In the genomic region with DNA sequence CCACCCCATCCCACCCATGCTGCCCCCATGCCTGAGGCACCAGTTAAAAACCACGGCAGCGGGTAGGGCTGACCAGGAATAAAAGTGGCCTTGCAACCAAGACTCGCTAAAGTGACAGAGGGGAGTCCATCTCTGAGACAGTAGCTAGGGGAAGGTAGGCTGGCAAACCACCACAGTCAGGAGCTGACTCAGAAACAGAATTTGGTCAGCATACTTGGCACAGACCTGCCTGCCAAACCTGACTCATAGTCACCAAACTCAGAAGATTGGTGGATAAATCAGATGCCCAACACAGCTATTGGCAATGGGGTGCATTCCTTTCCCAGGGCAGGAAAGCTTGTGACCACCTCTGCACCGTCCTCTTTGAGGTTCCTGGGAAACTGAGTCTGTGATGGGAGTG, we compare ENCODE assay signal across 17 cellular contexts.
DNase-seq lines count a peak whose midpoint lies in the region; ATAC-seq and TF ChIP-seq lines count a peak whose summit lies in the region.
"Had no signal": no experiment of that assay in that cellular context is flagged by ENCODE, and none has a peak within 500 bp of the region (broad histone marks: within the 10 kb centered on the region; RNA-seq: fewer than 3 reads in every experiment).

No MANE protein-coding gene starts in this region.

- H3K9ac ChIP-seq in Karpas-422 (ENCODE audit: low read length): no peak overlapping the region

- H3K79me2 ChIP-seq in Karpas-422 (ENCODE audit: low read length): no peaks in the 10 kb centered on the region

- peak overlapping the region; percentile 95 for H3K27ac ChIP-seq in SJSA1
- no peak overlapping the region for H3K27ac ChIP-seq in Karpas-422 (ENCODE audit: low read length)
- H3K27ac ChIP-seq: neutrophil had no signal

- H3K4me3 ChIP-seq in SJSA1: no peak overlapping the region
- no peak overlapping the region for H3K4me3 ChIP-seq in foreskin fibroblast (ENCODE audit: low read depth in 1 of 2, low read length in 2 of 2)
- no peak overlapping the region for H3K4me3 ChIP-seq in Karpas-422 (ENCODE audit: low read length)
- H3K4me3 ChIP-seq: HAP-1 had no signal

- no peak for ATAC-seq in GM21423 (IDR thresholded peaks at IDR 0.05; ENCODE audit: unreplicated experiment)
- no peak for ATAC-seq in HG03025 (IDR thresholded peaks at IDR 0.05; ENCODE audit: low FRiP score, unreplicated experiment)
- ATAC-seq: left ventricle myocardium superior; stimulated activated memory B cell treated with anti-CD40 and anti-IgM and Interleukin-4, amounts not matched to agents 10 μg/mL and 1 μg/mL and 100 μg/mL, for 72 hours had no signal

- peak; percentile 81 for DNase-seq in A172 (ENCODE audit: low spot score)
- DNase-seq in Daoy (ENCODE audit: low read depth): peak; percentile 67
- peak in 1 of 2 experiments; percentile 48 for DNase-seq in SJSA1 (ENCODE audit: low read depth in 1 of 2, low spot score in 2 of 2)
- peak; percentile 45 to 60 for DNase-seq in foreskin fibroblast
- no peak for DNase-seq in C1 segment of cervical spinal cord (lab: John Stamatoyannopoulos, UW)
- DNase-seq in Karpas-422: no peak
- DNase-seq: activated CD4-positive, alpha-beta T cell treated with anti-CD3 and anti-CD28 coated beads, Interleukin-2, amount 10 ng/mL, durations not matched to agents 24 days and 14 days; COR-L47; effector CD8-positive, alpha-beta T cell; head of caudate nucleus; left ventricle myocardium superior; NCI-H187 had no signal

- no peak overlapping the region for H2AFZ ChIP-seq in Karpas-422 (ENCODE audit: low read length)

- H3K36me3 ChIP-seq in SJSA1: no peaks in the 10 kb centered on the region
- no peaks in the 10 kb centered on the region for H3K36me3 ChIP-seq in Karpas-422 (ENCODE audit: insufficient read depth, low read length)
- H3K36me3 ChIP-seq: HAP-1, neutrophil had no signal

- TF ChIP-seq CTCF in foreskin fibroblast (IDR thresholded peaks at IDR 0.05; ENCODE audit: low read depth, low read length): no peak

- H3K4me1 ChIP-seq in SJSA1 (replicated peaks) (peaks cover 64% of the 10 kb centered on the region), Karpas-422 (ENCODE audit: low read length) (no peaks in the 10 kb centered on the region)
- H3K4me1 ChIP-seq: HAP-1 had no signal

- H3K4me2 ChIP-seq in Karpas-422 (ENCODE audit: low read depth, low read length, poor library complexity, severe bottlenecking): no peak overlapping the region

- H3K27me3 ChIP-seq in SJSA1 (replicated peaks): no peaks in the 10 kb centered on the region
- no peaks in the 10 kb centered on the region for H3K27me3 ChIP-seq in Karpas-422 (ENCODE audit: low read length)
- H3K27me3 ChIP-seq: neutrophil had no signal

- no peaks in the 10 kb centered on the region for H3K9me2 ChIP-seq in Karpas-422 (replicated peaks; ENCODE audit: insufficient read depth, low read length)

- H4K20me1 ChIP-seq in Karpas-422 (ENCODE audit: insufficient read depth, low read depth, low read length): no peaks in the 10 kb centered on the region

- no peaks in the 10 kb centered on the region for H3K9me3 ChIP-seq in SJSA1 (replicated peaks)
- no peaks in the 10 kb centered on the region for H3K9me3 ChIP-seq in Karpas-422 (ENCODE audit: low read length)
- H3K9me3 ChIP-seq: HAP-1, neutrophil had no signal

Comparison
In these comparisons a context has a peak if more than half of its experiments do, and no peak if none do; other contexts are left out.
1. DNase-seq: peak in A172 (single experiment), Daoy (single experiment) and foreskin fibroblast (2 of 2); none in C1 segment of cervical spinal cord (0 of 14) and Karpas-422 (single experiment).